In the genomic region with DNA sequence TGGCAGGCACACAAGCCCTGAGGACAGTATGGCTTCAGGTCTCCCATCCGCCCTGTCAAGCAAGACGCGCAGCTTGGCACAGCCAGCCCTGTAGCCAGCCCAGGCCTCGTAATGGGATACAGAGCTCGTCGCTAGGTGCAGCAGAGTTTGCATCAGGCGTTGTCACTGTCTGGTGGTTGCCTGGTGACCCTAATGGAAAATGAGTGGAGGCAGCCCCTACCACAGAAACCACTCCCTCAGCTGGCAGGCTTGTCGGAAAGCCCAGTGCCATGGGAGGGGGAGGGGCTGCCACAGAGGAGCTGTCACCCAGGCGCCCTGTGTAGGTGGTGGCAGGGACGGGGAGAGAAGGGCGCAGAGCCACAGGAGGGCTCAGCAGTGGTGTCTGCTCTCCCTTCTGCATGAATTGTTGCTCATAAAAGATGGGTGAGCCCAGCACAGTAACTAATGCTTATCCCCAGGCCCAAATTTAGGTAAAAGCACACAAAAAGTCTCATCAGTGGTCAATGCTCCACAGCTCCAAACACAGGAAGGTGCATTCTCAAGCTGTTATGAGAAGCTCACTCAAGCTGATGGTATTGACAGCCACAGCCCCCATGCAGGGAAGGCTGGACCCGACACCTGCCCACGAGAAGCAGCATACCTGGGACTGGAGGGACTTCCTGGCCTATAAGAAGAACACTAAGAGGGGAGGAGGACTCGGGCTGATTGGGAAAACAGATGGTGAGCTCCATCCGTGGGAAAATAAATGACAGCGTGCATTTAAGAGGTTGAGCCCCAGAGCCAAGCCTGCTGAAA, we compare ENCODE assay signal across 7 cellular contexts.
DNase-seq lines count a peak whose midpoint lies in the region; ATAC-seq and TF ChIP-seq lines count a peak whose summit lies in the region.

No MANE protein-coding gene starts in this region.

- TF ChIP-seq POLR2A in heart left ventricle (IDR thresholded peaks at IDR 0.05), result no peak

- no peak overlapping the region for H3K4me3 ChIP-seq in heart left ventricle

- POLR2A ChIA-PET in activated CD4-positive, alpha-beta T cell treated with anti-CD3 and anti-CD28 coated beads, Interleukin-2, amount 10 ng/mL, durations not matched to agents 7 days and 5 days (lab: Charles Lee), result no interaction called here

- H3K9me3 Mint-ChIP-seq in activated CD4-positive, alpha-beta T cell treated with anti-CD3 and anti-CD28 coated beads, Interleukin-2, amount 10 ng/mL, durations not matched to agents 7 days and 5 days, result no peaks in the 10 kb centered on the region

- CTCF ChIA-PET in activated CD4-positive, alpha-beta T cell treated with anti-CD3 and anti-CD28 coated beads, Interleukin-2, amount 10 ng/mL, durations not matched to agents 7 days and 5 days (lab: Charles Lee), result interaction anchor here (0.8 to 2.8 kb wide), 10 partner anchors 10 to 132 kb away, joined by 3 to 11 read pairs (median 5); no protein-coding TSS in a partner anchor

- H3K4me1 ChIP-seq in heart left ventricle, result peaks cover 8 to 45% (median 34%) of the 10 kb centered on the region in 12 donors

- no peaks in the 10 kb centered on the region for H3K36me3 ChIP-seq in heart left ventricle

- no peak for TF ChIP-seq CTCF in heart left ventricle (IDR thresholded peaks at IDR 0.05)

- H3K4me1 Mint-ChIP-seq in activated CD4-positive, alpha-beta T cell treated with anti-CD3 and anti-CD28 coated beads, Interleukin-2, amount 10 ng/mL, durations not matched to agents 7 days and 5 days, result peaks cover 32% of the 10 kb centered on the region

- 69 to 78% (median 74%) methylated on average over 16 of the region's 16 CpGs for WGBS in heart left ventricle, 4 donors

- H3K36me3 Mint-ChIP-seq in activated CD4-positive, alpha-beta T cell treated with anti-CD3 and anti-CD28 coated beads, Interleukin-2, amount 10 ng/mL, durations not matched to agents 7 days and 5 days (ENCODE audit: low read depth), result peaks cover 8% of the 10 kb centered on the region

- no peaks in the 10 kb centered on the region for H3K9me3 ChIP-seq in heart left ventricle

- H3K27me3 ChIP-seq in heart left ventricle, result no peaks in the 10 kb centered on the region

- DNase-seq in NCI-H1092 (lab: John Stamatoyannopoulos, UW) (peak; percentile 87), heart left ventricle (peak in 4 of 5 donors; percentile 42 to 71 (median 53)), foreskin melanocyte (no peak), HuH-7 (ENCODE audit: low spot score) (no peak)
- peak; percentile 85 for DNase-seq in activated CD4-positive, alpha-beta T cell treated with anti-CD3 and anti-CD28 coated beads, Interleukin-2, amount 10 ng/mL, durations not matched to agents 7 days and 5 days
- peak; percentile 72 for DNase-seq in stimulated activated CD8-positive, alpha-beta memory T cell treated with anti-CD3 and anti-CD28 coated beads, Interleukin-15, amount 100 ng/mL, for 1 hour (ENCODE audit: low read depth)

- no peaks in the 10 kb centered on the region for H3K27me3 Mint-ChIP-seq in activated CD4-positive, alpha-beta T cell treated with anti-CD3 and anti-CD28 coated beads, Interleukin-2, amount 10 ng/mL, durations not matched to agents 7 days and 5 days

- peak overlapping the region; percentile 79 for H3K27ac Mint-ChIP-seq in activated CD4-positive, alpha-beta T cell treated with anti-CD3 and anti-CD28 coated beads, Interleukin-2, amount 10 ng/mL, durations not matched to agents 7 days and 5 days

- peak overlapping the region in 9 of 12 donors; percentile 19 to 90 (median 71) for H3K27ac ChIP-seq in heart left ventricle

- H3K4me3 Mint-ChIP-seq in activated CD4-positive, alpha-beta T cell treated with anti-CD3 and anti-CD28 coated beads, Interleukin-2, amount 10 ng/mL, durations not matched to agents 7 days and 5 days, result no peak overlapping the region

- peak; percentile 14 to 80 (median 68) for ATAC-seq in heart left ventricle
- ATAC-seq in GM19324 (IDR thresholded peaks at IDR 0.05; ENCODE audit: low FRiP score, unreplicated experiment), result no peak

- intact Hi-C loops in heart left ventricle (cut with DNase I), result loop anchor here in 4 of 10 donors (5.0 to 10.0 kb wide), 5 partner anchors 35 to 128 kb away; no protein-coding TSS in a partner anchor

Comparison
In these comparisons a context has a peak if more than half of its experiments do, and no peak if none do; other contexts are left out.
1. DNase-seq: peak in NCI-H1092 (single experiment), activated CD4-positive, alpha-beta T cell treated with anti-CD3 and anti-CD28 coated beads, Interleukin-2, amount 10 ng/mL, durations not matched to agents 7 days and 5 days (single experiment), heart left ventricle (4 of 5) and stimulated activated CD8-positive, alpha-beta memory T cell treated with anti-CD3 and anti-CD28 coated beads, Interleukin-15, amount 100 ng/mL, for 1 hour (single experiment); none in foreskin melanocyte (single experiment) and HuH-7 (single experiment).